ENCODE assay signal across 8 cellular contexts in genomic region chr11:6443269-6444003, GRCh38. TPM values are rescaled to one million over a fixed set of nuclear protein-coding genes. Genes with fewer than 3 reads are reported as not detected.
DNase-seq lines count a peak whose midpoint lies in the region; ATAC-seq and TF ChIP-seq lines count a peak whose summit lies in the region.

No MANE protein-coding gene starts in this region.

- H3K4me1 ChIP-seq in GM23338 (ENCODE audit: insufficient read depth) (no peaks in the 10 kb centered on the region), left lung (no peaks in the 10 kb centered on the region)

- H3K79me2 ChIP-seq in GM23338 (replicated peaks; ENCODE audit: insufficient read depth), result no peaks in the 10 kb centered on the region

- H3K36me3 ChIP-seq in GM23338 (ENCODE audit: insufficient read depth) (no peaks in the 10 kb centered on the region), MG63 (no peaks in the 10 kb centered on the region), left lung (peaks cover 0 to 5% of the 10 kb centered on the region in 2 donors)

- H3K4me3 ChIP-seq in GM23338 (no peak overlapping the region), MG63 (no peak overlapping the region), WI38 (ENCODE audit: low read depth, low read length) (no peak overlapping the region), left lung (no peak overlapping the region)

- no peaks in the 10 kb centered on the region for H3K9me3 ChIP-seq in MG63
- no peaks in the 10 kb centered on the region for H3K9me3 ChIP-seq in left lung

- no peaks in the 10 kb centered on the region for H3K9me3 Mint-ChIP-seq in GM23338

- H3K27ac Mint-ChIP-seq in GM23338, result no peak overlapping the region

- no peak overlapping the region for H3K4me3 Mint-ChIP-seq in GM23338

- H3K4me1 Mint-ChIP-seq in GM23338, result no peaks in the 10 kb centered on the region

- peak; percentile 87 for DNase-seq in GM23338 (ENCODE audit: low spot score)
- peak; percentile 33 for DNase-seq in MG63
- peak in 56 of 61 donors; percentile 1 to 72 (median 41) for DNase-seq in caudate nucleus (lab: John Stamatoyannopoulos, UW)
- DNase-seq in left lung, result peak; percentile 48 to 81
- peak; percentile 33 for DNase-seq in stimulated activated CD4-positive, alpha-beta T cell treated with anti-CD3 and anti-CD28 coated beads, Interleukin-4, amount 100 ng/mL, for 48 hours (ENCODE audit: low read depth in 2 of 2)

- H3F3A ChIP-seq in GM23338 (replicated peaks; ENCODE audit: low read depth), result no peaks in the 10 kb centered on the region

- no peaks in the 10 kb centered on the region for H4K20me1 ChIP-seq in GM23338 (replicated peaks; ENCODE audit: insufficient read depth)

- no peaks in the 10 kb centered on the region for H3K36me3 Mint-ChIP-seq in GM23338 (ENCODE audit: low read depth)

- H3K4me2 ChIP-seq in GM23338, result no peak overlapping the region

- 0 out of 2 replicates have a peak overlapping the region, but pooled peaks have one; percentile 56 for H2AFZ ChIP-seq in GM23338

- H3K27me3 ChIP-seq in GM23338 (ENCODE audit: insufficient read depth) (no peaks in the 10 kb centered on the region), MG63 (no peaks in the 10 kb centered on the region), left lung (no peaks in the 10 kb centered on the region)

- H3K27ac ChIP-seq in GM23338 (ENCODE audit: low read depth) (no peak overlapping the region), caudate nucleus (ENCODE audit: low read depth, low read length) (no peak overlapping the region), left lung (no peak overlapping the region)

- H3K27me3 Mint-ChIP-seq in GM23338 (ENCODE audit: insufficient read depth, low read depth, poor library complexity), result no peaks in the 10 kb centered on the region

- H3K9me2 ChIP-seq in GM23338 (ENCODE audit: insufficient read depth), result no peaks in the 10 kb centered on the region

- ATAC-seq in GM23338 (peak; percentile 93), left lung (peak; percentile 90), HG03097 (IDR thresholded peaks at IDR 0.05; ENCODE audit: low FRiP score, unreplicated experiment) (no peak)

- intact Hi-C loops in left lung (cut with DNase I), result loop anchor here in 1 of 2 donors (5.0 kb wide), 1 partner anchor 61 kb away; no protein-coding TSS in a partner anchor

- TF ChIP-seq CTCF in GM12801 (IDR thresholded peaks at IDR 0.05; ENCODE audit: extremely low read depth, insufficient read length), result peak; percentile 11
- TF ChIP-seq CTCF in GM23338 (conservative IDR thresholded peaks at IDR 0.05; ENCODE audit: low read depth in 2 of 2), result peak; percentile 78 to 89
- peak; percentile 92 for TF ChIP-seq CTCF in WI38 (IDR thresholded peaks at IDR 0.05; ENCODE audit: low read depth, low read length)
- TF ChIP-seq CTCF in left lung (IDR thresholded peaks at IDR 0.05), result peak; percentile 82 to 88

TF ChIP-seq in GM23338, 12 proteins besides CTCF, POLR2A, EP300 and RAD21 (continues in another document):
- TF ChIP-seq NANOG (IDR thresholded peaks at IDR 0.05; ENCODE audit: borderline replicate concordance) (no peak), CREB1 (CRISPR knock-in tag; IDR thresholded peaks at IDR 0.05; ENCODE audit: low read depth) (no peak), STAT1 (IDR thresholded peaks at IDR 0.05; ENCODE audit: unreplicated experiment) (no peak), ZNF114 (CRISPR knock-in tag; IDR thresholded peaks at IDR 0.05) (no peak), ZNF331 (CRISPR knock-in tag; IDR thresholded peaks at IDR 0.05; ENCODE audit: low read depth) (no peak), EZH2 (IDR thresholded peaks at IDR 0.05; ENCODE audit: low read depth, unreplicated experiment) (no peak), JUNB (IDR thresholded peaks at IDR 0.05; ENCODE audit: unreplicated experiment) (no peak), EZH2phosphoT487 (IDR thresholded peaks at IDR 0.05; ENCODE audit: unreplicated experiment) (no peak), POLR2AphosphoS5 (IDR thresholded peaks at IDR 0.05; ENCODE audit: low read depth) (no peak), ZNF462 (CRISPR knock-in tag; IDR thresholded peaks at IDR 0.05) (no peak)

RNA-seq across cellular contexts. Expression of gene HPX, which starts 2.6 kb away (rescaled TPM):
- total RNA-seq in GM23338 (2014; rRNA removed; shearing (Covaris generic)), result 0.50 and 0.63 TPM in 2 replicates
- 0.47 and 0.71 TPM in 2 replicates for polyA plus RNA-seq in GM23338 (2016; fragmentation: Nextera tagmentation; extraction: Ambion mirVana)
- 0.20 TPM in 1 of 2 replicates, not detected in the other for total RNA-seq in MG63 (2014; rRNA removed; shearing (Covaris generic); ENCODE audit: low replicate concordance)
- total RNA-seq in left lung, result under 1 TPM; 0.86 to 0.90 TPM

RNA-seq across cellular contexts. Expression of gene APBB1, which starts 24.5 kb away (rescaled TPM):
- total RNA-seq in GM23338 (2014; rRNA removed; shearing (Covaris generic)), result 24.7 and 26.6 TPM in 2 replicates
- polyA plus RNA-seq in GM23338 (2016; fragmentation: Nextera tagmentation; extraction: Ambion mirVana), result 10.6 and 12.1 TPM in 2 replicates
- total RNA-seq in MG63 (2014; rRNA removed; shearing (Covaris generic); ENCODE audit: low replicate concordance), result 7.2 and 21.1 TPM in 2 replicates
- total RNA-seq in left lung, result 10 to 100 TPM; 30.7 to 32.1 TPM

RNA-seq across cellular contexts. Expression of gene TRIM3, which starts 30.3 kb away (rescaled TPM):
- total RNA-seq in GM23338 (2014; rRNA removed; shearing (Covaris generic)), result 15.0 and 21.1 TPM in 2 replicates
- 7.3 and 7.9 TPM in 2 replicates for polyA plus RNA-seq in GM23338 (2016; fragmentation: Nextera tagmentation; extraction: Ambion mirVana)
- total RNA-seq in MG63 (2014; rRNA removed; shearing (Covaris generic); ENCODE audit: low replicate concordance), result 12.8 and 19.8 TPM in 2 replicates
- 10 to 100 TPM; 20.6 to 24.5 TPM for total RNA-seq in left lung

RNA-seq across cellular contexts. Expression of gene ARFIP2, which starts 37.7 kb away (rescaled TPM):
- 61.5 and 65.4 TPM in 2 replicates for total RNA-seq in GM23338 (2014; rRNA removed; shearing (Covaris generic))
- polyA plus RNA-seq in GM23338 (2016; fragmentation: Nextera tagmentation; extraction: Ambion mirVana), result 34.8 and 35.4 TPM in 2 replicates
- 40.8 and 53.9 TPM in 2 replicates for total RNA-seq in MG63 (2014; rRNA removed; shearing (Covaris generic); ENCODE audit: low replicate concordance)
- 10 to 100 TPM; 41.3 to 51.0 TPM for total RNA-seq in left lung

RNA-seq across cellular contexts. Expression of gene TIMM10B, which starts 37.9 kb away (rescaled TPM):
- total RNA-seq in GM23338 (2014; rRNA removed; shearing (Covaris generic)), result 54.2 and 76.4 TPM in 2 replicates
- polyA plus RNA-seq in GM23338 (2016; fragmentation: Nextera tagmentation; extraction: Ambion mirVana), result 25.0 and 30.8 TPM in 2 replicates
- total RNA-seq in MG63 (2014; rRNA removed; shearing (Covaris generic); ENCODE audit: low replicate concordance), result 28.5 and 34.4 TPM in 2 replicates
- total RNA-seq in left lung, result 10 to 100 TPM; 36.8 to 46.4 TPM

Comparison
In these comparisons a context has a peak if more than half of its experiments do, and no peak if none do; other contexts are left out.
1. CTCF ChIP-seq: peak in every context shown above with its lines; median percentile 92 in WI38; 85 in left lung; 84 in GM23338; 11 in GM12801.
2. DNase-seq: peak in every context shown above with its lines; median percentile 87 in GM23338; 64 in left lung; 41 in caudate nucleus; 33 in MG63; 33 in stimulated activated CD4-positive, alpha-beta T cell treated with anti-CD3 and anti-CD28 coated beads, Interleukin-4, amount 100 ng/mL, for 48 hours.